Comparison of ENCODE assay signal across 11 cellular contexts in the genomic region with DNA sequence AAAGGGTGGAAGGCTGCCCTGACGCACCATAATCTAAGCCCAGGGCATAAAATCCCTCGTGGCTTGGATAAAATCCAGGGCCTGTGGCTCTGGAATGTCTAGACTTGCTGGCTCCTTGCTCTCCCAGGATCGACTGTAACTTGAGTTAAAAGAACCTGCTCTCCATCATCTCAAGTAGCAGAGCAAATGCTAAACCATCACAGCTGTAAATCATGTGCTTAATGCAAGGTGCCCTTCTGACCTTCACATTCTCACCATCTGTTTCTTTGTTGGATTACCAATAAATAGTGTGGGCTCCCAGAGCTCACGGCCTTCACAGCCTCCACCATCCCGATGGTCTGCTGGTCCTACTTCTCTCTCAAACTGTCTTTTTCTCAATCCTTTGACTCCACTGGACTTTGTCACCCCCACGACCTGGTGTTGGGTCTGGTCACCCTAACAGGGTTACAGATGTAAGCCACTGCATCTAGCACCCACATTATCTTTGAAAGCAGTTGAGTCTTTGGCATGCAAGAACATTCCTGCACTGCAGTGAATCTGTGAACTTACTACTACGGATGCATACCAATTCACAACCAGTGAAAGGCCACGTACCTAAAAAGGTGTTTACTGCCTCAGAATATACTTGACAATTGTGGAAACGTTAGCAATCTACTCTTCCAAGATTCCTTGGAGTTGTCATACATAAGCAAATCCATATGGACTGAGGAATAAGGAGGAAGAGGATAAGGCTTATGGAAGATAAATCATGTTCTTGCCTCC. TPM values are rescaled to one million over a fixed set of nuclear protein-coding genes. Genes with fewer than 3 reads are reported as not detected.
DNase-seq lines count a peak whose midpoint lies in the region; ATAC-seq, FAIRE-seq and TF ChIP-seq lines count a peak whose summit lies in the region.
"Had no signal": no experiment of that assay in that cellular context is flagged by ENCODE, and none has a peak within 500 bp of the region (broad histone marks: within the 10 kb centered on the region; RNA-seq: fewer than 3 reads in every experiment).

No MANE protein-coding gene starts in this region.

- WGBS in mammary epithelial cell (ENCODE audit: low coverage, missing lambda C conversion rate): 46% methylated on average over 8 of the region's 9 CpGs

- H2AFZ ChIP-seq in mammary epithelial cell (ENCODE audit: low read depth, low read length): no peak overlapping the region

- no TSS peak for BruUV-seq in MCF 10A (replicated peaks; lab: Mats Ljungman, UMichigan)
- no TSS peak for BruUV-seq in mammary epithelial cell (replicated peaks; lab: Mats Ljungman, UMichigan)

- CTCF ChIA-PET in MCF 10A (lab: Yijun Ruan, JAX): interaction anchor here (0.6 to 3.1 kb wide), 6 partner anchors 12 to 872 kb away, joined by 3 to 15 read pairs (median 4); a partner anchor contains a TSS
- CTCF ChIA-PET in mammary epithelial cell (lab: Charles Lee; ENCODE audit: low non-redundant PET): no interaction called here

- no peaks in the 10 kb centered on the region for H3K9me3 Mint-ChIP-seq in MCF 10A (ENCODE audit: unreplicated experiment)
- H3K9me3 Mint-ChIP-seq: neural crest cell had no signal

- ATAC-seq in GM19467 (IDR thresholded peaks at IDR 0.05; ENCODE audit: unreplicated experiment): no peak

- H3K27ac ChIP-seq in mammary epithelial cell (ENCODE audit: insufficient read depth, low read depth, low read length) (no peak overlapping the region), tibial artery (peak overlapping the region; percentile 31 to 62)

- in situ Hi-C loops in mammary epithelial cell (cut with MboI; ENCODE audit: low sequenced_read_pairs in 2 of 2): no loop called here

- H3K4me1 ChIP-seq in mammary epithelial cell (ENCODE audit: insufficient read depth, low read length) (peaks cover 3% of the 10 kb centered on the region), tibial artery (peaks cover 0 to 35% (median 12%) of the 10 kb centered on the region in 4 donors)

- H3K36me3 ChIP-seq in mammary epithelial cell (ENCODE audit: insufficient read depth, low read length) (peaks cover 28% of the 10 kb centered on the region), tibial artery (peaks cover 40 to 55% (median 48%) of the 10 kb centered on the region in 3 donors)

- H3K4me2 ChIP-seq in mammary epithelial cell (ENCODE audit: insufficient read depth, low read depth, low read length): no peak overlapping the region

- H3K9me3 ChIP-seq in mammary epithelial cell (replicated peaks; ENCODE audit: insufficient read depth, low read length) (no peaks in the 10 kb centered on the region), tibial artery (no peaks in the 10 kb centered on the region)

- TF ChIP-seq CTCF in MCF 10A (IDR thresholded peaks at IDR 0.05; ENCODE audit: unreplicated experiment) (no peak), mammary epithelial cell (conservative IDR thresholded peaks at IDR 0.05 in 1 of 2, IDR thresholded peaks at IDR 0.05 in 1 of 2; ENCODE audit: extremely low read depth in 1 of 2, insufficient read depth in 1 of 2, low read depth in 1 of 2, low read length in 2 of 2) (no peak), fibroblast of the aortic adventitia (IDR thresholded peaks at IDR 0.05; ENCODE audit: insufficient read depth, low read length) (no peak), tibial artery (IDR thresholded peaks at IDR 0.05) (no peak)

- H3K27me3 ChIP-seq in mammary epithelial cell (ENCODE audit: insufficient read depth, low read length) (no peaks in the 10 kb centered on the region), tibial artery (no peaks in the 10 kb centered on the region)

- H3K9ac ChIP-seq in mammary epithelial cell (ENCODE audit: insufficient read depth, low read length): no peak overlapping the region

- H3K36me3 Mint-ChIP-seq in MCF 10A (ENCODE audit: insufficient read depth, unreplicated experiment): peaks cover 70% of the 10 kb centered on the region

- peaks cover 4% of the 10 kb centered on the region for H4K20me1 ChIP-seq in mammary epithelial cell (ENCODE audit: insufficient read depth, low read length)

- dilution Hi-C loops in mammary epithelial cell (cut with HindIII; ENCODE audit: low sequenced_read_pairs): no loop called here

- peak; percentile 47 for DNase-seq in MCF 10A (ENCODE audit: unreplicated experiment)
- DNase-seq in mammary epithelial cell: no peak
- peak; percentile 72 for DNase-seq in SK-N-DZ (ENCODE audit: low spot score)
- peak; percentile 51 for DNase-seq in fibroblast of the aortic adventitia (ENCODE audit: low read depth)
- DNase-seq in tibial artery: peak in 1 of 2 donors; percentile 70
- no peak for DNase-seq in frontal cortex (ENCODE audit: low spot score in 2 of 2)
- no peak for DNase-seq in effector CD4-positive, alpha-beta T cell
- DNase-seq: hippocampal formation, NCI-H2081 had no signal

- POLR2A ChIA-PET in MCF 10A (lab: Yijun Ruan, JAX): interaction anchor here (0.6 to 7.6 kb wide), 10 partner anchors 9 to 94 kb away, joined by 3 to 72 read pairs (median 8); a partner anchor contains a TSS

- intact Hi-C loops in MCF 10A (cut with micrococcal nuclease): no loop called here
- intact Hi-C loops in mammary epithelial cell (cut with micrococcal nuclease): loop anchor here (2.0 kb wide), 1 partner anchor 15 kb away; a partner anchor contains a TSS
- intact Hi-C loops in tibial artery (cut with DNase I; ENCODE audit: low total_unique reads): no loop called here

- peak overlapping the region; percentile 36 for H3K4me3 Mint-ChIP-seq in MCF 10A (ENCODE audit: unreplicated experiment)
- H3K4me3 Mint-ChIP-seq: neural crest cell had no signal

- peaks cover 13% of the 10 kb centered on the region for H3K79me2 ChIP-seq in mammary epithelial cell (ENCODE audit: insufficient read depth, low read length)

- peak overlapping the region; percentile 62 for H3K27ac Mint-ChIP-seq in MCF 10A (ENCODE audit: low read depth, unreplicated experiment)

- no peak for FAIRE-seq in frontal cortex (lab: Jason Lieb, UNC)

- peaks cover 19% of the 10 kb centered on the region for H3K4me1 Mint-ChIP-seq in MCF 10A (ENCODE audit: insufficient read depth, unreplicated experiment)

- H3K4me3 ChIP-seq in mammary epithelial cell (replicated peaks in 1 of 3; ENCODE audit: insufficient read depth in 1 of 3, low read depth in 2 of 3, low read length in 3 of 3) (no peak overlapping the region), fibroblast of the aortic adventitia (ENCODE audit: low read depth, low read length) (no peak overlapping the region), tibial artery (no peak overlapping the region)

- H3K27me3 Mint-ChIP-seq in MCF 10A (ENCODE audit: insufficient read depth, unreplicated experiment): no peaks in the 10 kb centered on the region

RNA-seq across cellular contexts. Expression of a gene that starts 15.3 kb away (rescaled TPM):
- 302 and 406 TPM in 2 replicates for total RNA-seq in MCF 10A (2022)
- 100 to 1,000 TPM; 127 to 209 TPM for total RNA-seq in mammary epithelial cell
- 114 TPM for polyA plus RNA-seq in mammary epithelial cell
- polyA minus RNA-seq in mammary epithelial cell: 27.8 TPM
- polyA plus RNA-seq in SK-N-DZ (2014; cell fraction: cytosol; rRNA removed): 293 and 391 TPM in 2 replicates
- polyA plus RNA-seq in SK-N-DZ (2014; cell fraction: nucleus; rRNA removed): 77.1 and 100 TPM in 2 replicates
- total RNA-seq in fibroblast of the aortic adventitia (ENCODE audit: low replicate concordance): 178 and 183 TPM in 2 replicates
- 62.4 TPM for total RNA-seq in frontal cortex

RNA-seq across cellular contexts. Expression of a gene that starts 39.0 kb away (rescaled TPM):
- total RNA-seq in MCF 10A (2022) (66.9 and 74.1 TPM in 2 replicates), mammary epithelial cell (10 to 100 TPM; 42.5 to 64.1 TPM), fibroblast of the aortic adventitia (ENCODE audit: low replicate concordance) (31.9 and 106 TPM in 2 replicates), frontal cortex (37.1 TPM)
- polyA plus RNA-seq in mammary epithelial cell: 29.0 TPM
- 25.5 TPM for polyA minus RNA-seq in mammary epithelial cell
- 46.3 and 47.8 TPM in 2 replicates for polyA plus RNA-seq in SK-N-DZ (2014; cell fraction: cytosol; rRNA removed)
- polyA plus RNA-seq in SK-N-DZ (2014; cell fraction: nucleus; rRNA removed): 112 and 113 TPM in 2 replicates

Comparison
In these comparisons a context has a peak if more than half of its experiments do, and no peak if none do; other contexts are left out.
1. DNase-seq: peak in MCF 10A (single experiment), SK-N-DZ (single experiment) and fibroblast of the aortic adventitia (single experiment); none in mammary epithelial cell (single experiment), frontal cortex (0 of 2) and effector CD4-positive, alpha-beta T cell (single experiment).